In genomic region chr3:189672346-189672745, GRCh38 we compare ENCODE assay signal across 6 cellular contexts. TPM values are rescaled to one million over a fixed set of nuclear protein-coding genes. Genes with fewer than 3 reads are reported as not detected.
"Had no signal": no experiment of that assay in that cellular context is flagged by ENCODE, and none has a peak within 500 bp of the region (broad histone marks: within the 10 kb centered on the region; RNA-seq: fewer than 3 reads in every experiment).

No MANE protein-coding gene starts in this region.

RNA-seq across cellular contexts. Expression of gene TP63, which starts 41.2 kb away (rescaled TPM):
- total RNA-seq: GM23248, GM23338, H1, H7, H9, HFFc6 had no signal
- polyA plus RNA-seq: GM23248, GM23338, H1 had no signal
